In the genomic region with DNA sequence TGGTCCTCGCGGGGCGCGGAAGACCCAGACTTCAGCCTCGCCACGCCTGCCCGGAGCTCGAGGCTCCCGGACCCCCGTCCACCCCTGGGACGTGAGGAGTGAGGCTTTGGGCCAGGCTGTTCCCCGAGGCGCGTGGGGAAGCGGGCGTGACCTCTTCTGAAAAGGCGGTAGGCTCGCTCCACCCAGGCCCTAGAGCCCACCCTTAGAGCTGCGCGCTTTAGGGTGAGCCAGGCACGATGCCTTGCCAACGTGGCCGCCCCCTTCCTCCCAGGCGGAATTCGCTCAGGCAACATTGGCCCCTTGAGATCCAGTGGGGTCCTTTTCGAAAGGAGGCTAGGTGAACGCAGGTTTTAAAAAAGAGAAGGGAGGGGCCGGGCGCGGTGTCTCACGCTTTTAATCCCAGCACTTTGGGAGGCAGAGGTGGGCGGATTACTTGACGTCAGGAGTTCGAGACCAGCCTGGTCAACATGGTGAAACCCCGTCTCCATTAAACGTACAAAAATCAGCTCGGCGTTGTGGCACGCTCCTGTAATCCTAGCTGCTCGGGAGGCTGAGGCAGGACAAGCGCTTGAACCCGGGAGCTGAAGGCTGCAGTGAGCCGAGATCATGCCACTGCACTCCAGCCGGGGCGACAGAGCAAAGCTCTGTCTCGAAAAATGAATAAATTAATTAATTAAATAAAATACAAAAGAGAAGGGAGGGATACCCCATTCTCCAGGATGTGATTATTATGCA, we compare ENCODE assay signal across 8 cellular contexts. TPM values are rescaled to one million over a fixed set of nuclear protein-coding genes. Genes with fewer than 3 reads are reported as not detected.
DNase-seq lines count a peak whose midpoint lies in the region; FAIRE-seq and TF ChIP-seq lines count a peak whose summit lies in the region.

No MANE protein-coding gene starts in this region.

- peak overlapping the region; percentile 74 for H3K4me3 Mint-ChIP-seq in activated naive CD8-positive, alpha-beta T cell

- CTCF ChIA-PET in A673 (lab: Charles Lee), result interaction anchor here (0.6 to 1.5 kb wide), 5 partner anchors 18 to 244 kb away, joined by 3 to 6 read pairs (median 5); a partner anchor contains a TSS
- CTCF ChIA-PET in HEK293T (lab: Yijun Ruan, JAX), result interaction anchor here (0.6 to 2.1 kb wide), 4 partner anchors 9 to 64 kb away, joined by 3 to 8 read pairs (median 4); no protein-coding TSS in a partner anchor

- H3K36me3 Mint-ChIP-seq in activated naive CD8-positive, alpha-beta T cell, result no peaks in the 10 kb centered on the region

- H3K9me3 ChIP-seq in A673 (ENCODE audit: low read depth, low read length, poor library complexity, severe bottlenecking) (no peaks in the 10 kb centered on the region), SJCRH30 (replicated peaks) (no peaks in the 10 kb centered on the region), WERI-Rb-1 (ENCODE audit: severe bottlenecking) (no peaks in the 10 kb centered on the region)

- H3K4me1 Mint-ChIP-seq in activated naive CD8-positive, alpha-beta T cell (ENCODE audit: low read depth), result peaks cover 31% of the 10 kb centered on the region

- H3K4me3 ChIP-seq in A673 (ENCODE audit: low read depth, low read length, poor library complexity, severe bottlenecking) (peak overlapping the region; percentile 66), iPS-11a (ENCODE audit: low read depth, low read length) (peak overlapping the region; percentile 43), SJCRH30 (no peak overlapping the region), WERI-Rb-1 (ENCODE audit: low read depth, low read length) (no peak overlapping the region)

- BruUV-seq in A673 (replicated peaks; lab: Mats Ljungman, UMichigan), result no TSS peak

- no peaks in the 10 kb centered on the region for H3K36me3 ChIP-seq in A673 (ENCODE audit: insufficient read depth, low read length, poor library complexity, severe bottlenecking)
- H3K36me3 ChIP-seq in SJCRH30, result no peaks in the 10 kb centered on the region
- H3K36me3 ChIP-seq in WERI-Rb-1, result no peaks in the 10 kb centered on the region

- H3K27me3 ChIP-seq in A673 (replicated peaks; ENCODE audit: insufficient read depth, low read depth, low read length, poor library complexity) (no peaks in the 10 kb centered on the region), SJCRH30 (peaks cover 4% of the 10 kb centered on the region), WERI-Rb-1 (ENCODE audit: insufficient read depth, low read depth, severe bottlenecking) (no peaks in the 10 kb centered on the region)

- DNase-seq in A673 (ENCODE audit: low spot score), result peak; percentile 63
- peak; percentile 40 for DNase-seq in HEK293T (ENCODE audit: extremely low spot score)
- peak; percentile 44 for DNase-seq in stimulated activated CD8-positive, alpha-beta memory T cell treated with anti-CD3 and anti-CD28 coated beads, Interleukin-4, amount 100 ng/mL, for 48 hours
- no peak for DNase-seq in SJCRH30
- DNase-seq in WERI-Rb-1, result no peak
- no peak for DNase-seq in frontal cortex (ENCODE audit: low spot score in 2 of 2)

- peak overlapping the region; percentile 73 for H3K27ac ChIP-seq in A673 (ENCODE audit: low read depth, low read length, poor library complexity, severe bottlenecking)
- H3K27ac ChIP-seq in SJCRH30, result no peak overlapping the region
- H3K27ac ChIP-seq in WERI-Rb-1, result no peak overlapping the region

- peaks cover 7% of the 10 kb centered on the region for H3K27me3 Mint-ChIP-seq in activated naive CD8-positive, alpha-beta T cell

- no peaks in the 10 kb centered on the region for H3K9me3 Mint-ChIP-seq in activated naive CD8-positive, alpha-beta T cell (ENCODE audit: low read depth)

- H3K4me1 ChIP-seq in A673 (ENCODE audit: insufficient read depth, low read length, poor library complexity, severe bottlenecking), result peaks cover 61% of the 10 kb centered on the region
- peaks cover 6% of the 10 kb centered on the region; the same call in 1 of the 2 replicates for H3K4me1 ChIP-seq in SJCRH30

- H3K27ac Mint-ChIP-seq in activated naive CD8-positive, alpha-beta T cell, result no peak overlapping the region

- TF ChIP-seq CTCF in A673 (conservative IDR thresholded peaks at IDR 0.05; ENCODE audit: low read depth, low read length), result no peak
- TF ChIP-seq CTCF in WERI-Rb-1 (IDR thresholded peaks at IDR 0.05; ENCODE audit: low read depth, low read length), result no peak

- intact Hi-C loops in A673 (cut with micrococcal nuclease; ENCODE audit: unreplicated experiment), result no loop called here

- POLR2A ChIA-PET in A673 (lab: Charles Lee; ENCODE audit: low non-redundant PET), result interaction anchor here (0.6 to 0.7 kb wide), 2 partner anchors 494 to 562 kb away, joined by 3 to 19 read pairs; a partner anchor contains a TSS
- POLR2A ChIA-PET in HEK293T (lab: Yijun Ruan, JAX), result interaction anchor here (0.6 to 6.0 kb wide), 43 partner anchors 8 to 496 kb away, joined by 3 to 48 read pairs (median 5); a partner anchor contains a TSS

- FAIRE-seq in frontal cortex (lab: Jason Lieb, UNC), result no peak

TF ChIP-seq in HEK293T, 16 proteins besides CTCF, POLR2A, EP300 and RAD21:
- TF ChIP-seq L3MBTL2 (conservative IDR thresholded peaks at IDR 0.05) (peak; percentile 98), NFRKB (IDR thresholded peaks at IDR 0.05) (no peak)

RNA-seq across cellular contexts. Expression of a gene that starts 0.9 kb away (rescaled TPM):
- total RNA-seq in A673 (2021), result 20.6 and 22.5 TPM in 2 replicates
- 0.02 TPM in 1 of 2 replicates, not detected in the other for total RNA-seq in SJCRH30 (2014; rRNA removed; shearing (Covaris generic))
- total RNA-seq in frontal cortex, result 7.3 TPM

RNA-seq across cellular contexts. Expression of a gene that starts 19.6 kb away (rescaled TPM):
- total RNA-seq in A673 (2021) (354 and 357 TPM in 2 replicates), frontal cortex (46.9 TPM)
- total RNA-seq in SJCRH30 (2014; rRNA removed; shearing (Covaris generic)), result 212 and 220 TPM in 2 replicates

RNA-seq across cellular contexts. Expression of a gene that starts 37.9 kb away (rescaled TPM):
- total RNA-seq in A673 (2021), result 3.8 and 5.8 TPM in 2 replicates
- total RNA-seq in SJCRH30 (2014; rRNA removed; shearing (Covaris generic)), result 13.5 and 14.4 TPM in 2 replicates
- total RNA-seq in frontal cortex, result 42.8 TPM

RNA-seq across cellular contexts. Expression of a gene that starts 50.8 kb away (rescaled TPM):
- 86.6 and 93.2 TPM in 2 replicates for total RNA-seq in A673 (2021)
- 22.6 and 29.3 TPM in 2 replicates for total RNA-seq in SJCRH30 (2014; rRNA removed; shearing (Covaris generic))
- 52.2 TPM for total RNA-seq in frontal cortex

Comparison
In these comparisons a context has a peak if more than half of its experiments do, and no peak if none do; other contexts are left out.
1. DNase-seq: peak in A673 (single experiment), HEK293T (single experiment) and stimulated activated CD8-positive, alpha-beta memory T cell treated with anti-CD3 and anti-CD28 coated beads, Interleukin-4, amount 100 ng/mL, for 48 hours (single experiment); none in SJCRH30 (0 of 2), WERI-Rb-1 (single experiment) and frontal cortex (0 of 2).
2. H3K4me3 ChIP-seq: peak in A673 (single experiment) and iPS-11a (single experiment); none in SJCRH30 (single experiment) and WERI-Rb-1 (single experiment).